ENCODE assay signal across 1 cellular context in genomic region chr13:113297370-113297871, GRCh38.
TF ChIP-seq lines count a peak whose summit lies in the region.

No MANE protein-coding gene starts in this region.

TF ChIP-seq in endothelial cell of umbilical vein, 7 proteins besides CTCF, POLR2A, EP300 and RAD21 (continued from another document):
- TF ChIP-seq JUN (IDR thresholded peaks at IDR 0.05; ENCODE audit: borderline replicate concordance, insufficient read depth, insufficient read length, low read depth) = no peak
- no peak for TF ChIP-seq POLR2AphosphoS5 (IDR thresholded peaks at IDR 0.05; ENCODE audit: insufficient read depth, low read depth, low read length)
- no peak for TF ChIP-seq GATA2 (IDR thresholded peaks at IDR 0.05; ENCODE audit: insufficient read depth, insufficient read length, low read depth, low read length)
- no peak for TF ChIP-seq MAX (IDR thresholded peaks at IDR 0.05; ENCODE audit: insufficient read depth, insufficient read length)
- no peak for TF ChIP-seq FOS (IDR thresholded peaks at IDR 0.05; ENCODE audit: borderline replicate concordance, insufficient read depth, low read length)
